30 cellular contexts compared by ENCODE assay signal in genomic region chr10:121862042-121862441, GRCh38.
"Had no signal": no experiment of that assay in that cellular context is flagged by ENCODE, and none has a peak within 500 bp of the region (broad histone marks: within the 10 kb centered on the region; RNA-seq: fewer than 3 reads in every experiment).

No MANE protein-coding gene starts in this region.

- H3K79me2 ChIP-seq: hepatocyte had no signal

- H3K36me3 ChIP-seq: colonic mucosa, ovary had no signal

- H3K9me3 ChIP-seq: colonic mucosa, gastrocnemius medialis, ovary, psoas muscle, testis, tibial artery had no signal

- H3K27me3 ChIP-seq: colonic mucosa, gastrocnemius medialis, hepatocyte, ovary, spleen, testis, tibial artery had no signal

- H3K4me3 Mint-ChIP-seq: dendritic cell treated with granulocyte-macrophage colony-stimulating factor and Interleukin-4, amounts not matched to agents 40 ng/mL and 50 ng/mL, for 4 days; endodermal cell; memory B cell; natural killer cell; stimulated activated memory B cell treated with anti-CD40 and anti-IgM and Interleukin-4, amounts not matched to agents 10 μg/mL and 1 μg/mL and 100 μg/mL, for 72 hours; type B pancreatic cell had no signal

- ATAC-seq: esophagus mucosa; gastrocnemius medialis; left lobe of liver; natural killer cell; psoas muscle; right cardiac atrium; stimulated activated memory B cell treated with anti-CD40 and anti-IgM and Interleukin-4, amounts not matched to agents 10 μg/mL and 1 μg/mL and 100 μg/mL, for 72 hours; stimulated activated naive CD8-positive, alpha-beta T cell treated with anti-CD3 and anti-CD28 coated beads, Interleukin-15, Interleukin-2, amounts not matched to agents 100 U/mL and 50 U/mL, for 24 hours had no signal

- H3K4me2 ChIP-seq: hepatocyte had no signal

- H3K9me3 Mint-ChIP-seq: dendritic cell treated with granulocyte-macrophage colony-stimulating factor and Interleukin-4, amounts not matched to agents 40 ng/mL and 50 ng/mL, for 4 days; natural killer cell; type B pancreatic cell had no signal

- H3K36me3 Mint-ChIP-seq: natural killer cell had no signal

- H3K4me3 ChIP-seq: colonic mucosa, gastrocnemius medialis, hepatocyte, lung, ovary, psoas muscle, skin epidermis, spleen, testis, tibial artery had no signal

- FAIRE-seq: kidney, urothelium cell line had no signal

- H3K27me3 Mint-ChIP-seq: dendritic cell treated with granulocyte-macrophage colony-stimulating factor and Interleukin-4, amounts not matched to agents 40 ng/mL and 50 ng/mL, for 4 days; memory B cell; stimulated activated memory B cell treated with anti-CD40 and anti-IgM and Interleukin-4, amounts not matched to agents 10 μg/mL and 1 μg/mL and 100 μg/mL, for 72 hours; type B pancreatic cell had no signal

- H2AFZ ChIP-seq: hepatocyte had no signal

- DNase-seq: colonic mucosa; effector CD8-positive, alpha-beta T cell; endodermal cell; foreskin fibroblast; gastrocnemius medialis; head of caudate nucleus; kidney; natural killer cell; occipital lobe; ovary; posterior cingulate gyrus; psoas muscle; right cardiac atrium; spleen; stimulated activated CD4-positive, alpha-beta T cell treated with anti-CD3 and anti-CD28 coated beads, Interleukin-4, amount 100 ng/mL, for 4 hours; stimulated activated naive CD8-positive, alpha-beta T cell treated with anti-CD3 and anti-CD28 coated beads, Interleukin-15, Interleukin-2, amounts not matched to agents 100 U/mL and 50 U/mL, for 24 hours; substantia nigra; testis; tibial artery had no signal

- H3K27ac Mint-ChIP-seq: dendritic cell treated with granulocyte-macrophage colony-stimulating factor and Interleukin-4, amounts not matched to agents 40 ng/mL and 50 ng/mL, for 4 days; endodermal cell; memory B cell; natural killer cell; stimulated activated memory B cell treated with anti-CD40 and anti-IgM and Interleukin-4, amounts not matched to agents 10 μg/mL and 1 μg/mL and 100 μg/mL, for 72 hours; type B pancreatic cell had no signal

- H3K27ac ChIP-seq: colonic mucosa, epithelial cell of prostate, gastrocnemius medialis, hepatocyte, ovary, psoas muscle, skin epidermis, spleen, testis, tibial artery had no signal

- H3K4me1 ChIP-seq: colonic mucosa, gastrocnemius medialis, psoas muscle, spleen, testis, tibial artery had no signal
